In genomic region chr22:40156001-40156516, GRCh38 we compare ENCODE assay signal across 8 cellular contexts. TPM values are rescaled to one million over a fixed set of nuclear protein-coding genes. Genes with fewer than 3 reads are reported as not detected.
DNase-seq lines count a peak whose midpoint lies in the region; ATAC-seq and TF ChIP-seq lines count a peak whose summit lies in the region.

No MANE protein-coding gene starts in this region.

- no peaks in the 10 kb centered on the region for H3K79me2 ChIP-seq in MM.1S (ENCODE audit: low read length)

- H3K9ac ChIP-seq in MM.1S (ENCODE audit: low read length): no peak overlapping the region

- peaks cover 16 to 23% (median 21%) of the 10 kb centered on the region in 3 donors for H3K4me1 Mint-ChIP-seq in T-cell
- peaks cover 14% of the 10 kb centered on the region for H3K4me1 Mint-ChIP-seq in stimulated activated naive CD8-positive, alpha-beta T cell treated with anti-CD3 and anti-CD28 coated beads, Interleukin-15, Interleukin-2, amounts not matched to agents 100 ng/mL and 50 ng/mL, for 24 hours (ENCODE audit: low read depth)

- no peaks in the 10 kb centered on the region for H4K20me1 ChIP-seq in MM.1S (ENCODE audit: insufficient read depth, low read length)

- CTCF ChIA-PET in T-cell (lab: Charles Lee): no interaction called here

- H3K4me2 ChIP-seq in MM.1S (ENCODE audit: low read depth, low read length): no peak overlapping the region

- H3K27me3 Mint-ChIP-seq in T-cell: no peaks in the 10 kb centered on the region
- H3K27me3 Mint-ChIP-seq in stimulated activated naive CD8-positive, alpha-beta T cell treated with anti-CD3 and anti-CD28 coated beads, Interleukin-15, Interleukin-2, amounts not matched to agents 100 ng/mL and 50 ng/mL, for 24 hours: no peaks in the 10 kb centered on the region

- no peaks in the 10 kb centered on the region for H3K9me2 ChIP-seq in MM.1S (replicated peaks; ENCODE audit: insufficient read depth, low read length)

- H3F3A ChIP-seq in MM.1S (ENCODE audit: insufficient read depth, low read length): no peaks in the 10 kb centered on the region

- H3K36me3 ChIP-seq in MM.1S (replicated peaks; ENCODE audit: insufficient read depth, low read length): no peaks in the 10 kb centered on the region

- peak overlapping the region; percentile 57 to 61 for H3K27ac Mint-ChIP-seq in T-cell
- H3K27ac Mint-ChIP-seq in stimulated activated naive CD8-positive, alpha-beta T cell treated with anti-CD3 and anti-CD28 coated beads, Interleukin-15, Interleukin-2, amounts not matched to agents 100 ng/mL and 50 ng/mL, for 24 hours: peak overlapping the region; percentile 57

- no peaks in the 10 kb centered on the region for H3K9me3 ChIP-seq in MM.1S (replicated peaks; ENCODE audit: insufficient read depth, low read length)

- H3K4me1 ChIP-seq in MM.1S (ENCODE audit: low read length): no peaks in the 10 kb centered on the region

- H3K27ac ChIP-seq in MM.1S (ENCODE audit: low read length): no peak overlapping the region

- TF ChIP-seq CTCF in MM.1S (IDR thresholded peaks at IDR 0.05; ENCODE audit: low read length): 0 out of 2 replicates have a peak, but pooled peaks have one; percentile 5

- no peak overlapping the region for H2AFZ ChIP-seq in MM.1S (ENCODE audit: low read length)

- no peak overlapping the region for H3K4me3 ChIP-seq in MM.1S (ENCODE audit: low read length)

- no peaks in the 10 kb centered on the region for H3K27me3 ChIP-seq in MM.1S (replicated peaks; ENCODE audit: insufficient read depth, low read length)

- DNase-seq in DMS53 (lab: John Stamatoyannopoulos, UW) (peak; percentile 95), MM.1S (peak; percentile 11), T-cell (no peak), glomerular visceral epithelial cell (ENCODE audit: extremely low spot score) (peak; percentile 39), activated gamma-delta T cell treated with Interleukin-2 at 50 U/mL for 16 hours (no peak)

- no peak overlapping the region for H3K4me3 Mint-ChIP-seq in T-cell
- no peak overlapping the region for H3K4me3 Mint-ChIP-seq in stimulated activated naive CD8-positive, alpha-beta T cell treated with anti-CD3 and anti-CD28 coated beads, Interleukin-15, Interleukin-2, amounts not matched to agents 100 ng/mL and 50 ng/mL, for 24 hours

- ATAC-seq in T-cell (replicated peaks in 1 of 4): peak in 2 of 4 experiments; percentile 30 to 32
- ATAC-seq in GM21529 (IDR thresholded peaks at IDR 0.05; ENCODE audit: unreplicated experiment): no peak
- no peak for ATAC-seq in GM18868 (IDR thresholded peaks at IDR 0.05; ENCODE audit: unreplicated experiment)

- no peaks in the 10 kb centered on the region for H3K9me3 Mint-ChIP-seq in T-cell
- H3K9me3 Mint-ChIP-seq in stimulated activated naive CD8-positive, alpha-beta T cell treated with anti-CD3 and anti-CD28 coated beads, Interleukin-15, Interleukin-2, amounts not matched to agents 100 ng/mL and 50 ng/mL, for 24 hours: no peaks in the 10 kb centered on the region

- H3K36me3 Mint-ChIP-seq in T-cell: peaks cover 23% of the 10 kb centered on the region
- peaks cover 5% of the 10 kb centered on the region for H3K36me3 Mint-ChIP-seq in stimulated activated naive CD8-positive, alpha-beta T cell treated with anti-CD3 and anti-CD28 coated beads, Interleukin-15, Interleukin-2, amounts not matched to agents 100 ng/mL and 50 ng/mL, for 24 hours (ENCODE audit: low read depth)

- POLR2A ChIA-PET in T-cell (lab: Charles Lee): no interaction called here

RNA-seq across cellular contexts. Expression of gene TNRC6B, which starts 21.7 kb away (rescaled TPM):
- 100 to 1,000 TPM; 122 to 173 (median 143) TPM for total RNA-seq in T-cell

Comparison
In these comparisons a context has a peak if more than half of its experiments do, and no peak if none do; other contexts are left out.
1. DNase-seq: peak in DMS53 (single experiment), MM.1S (single experiment) and glomerular visceral epithelial cell (single experiment); none in T-cell (0 of 34) and activated gamma-delta T cell treated with Interleukin-2 at 50 U/mL for 16 hours (single experiment).